ENCODE assay signal across 26 cellular contexts in genomic region chr16:16037521-16037920, GRCh38.
"Had no signal": no experiment of that assay in that cellular context is flagged by ENCODE, and none has a peak within 500 bp of the region (broad histone marks: within the 10 kb centered on the region; RNA-seq: fewer than 3 reads in every experiment).

No MANE protein-coding gene starts in this region.

- H3K4me3 Mint-ChIP-seq: activated CD4-positive, alpha-beta memory T cell treated with anti-CD3 and anti-CD28 coated beads, Interleukin-2, amount 10 ng/mL, durations not matched to agents 7 days and 5 days; activated CD4-positive, alpha-beta T cell treated with anti-CD3 and anti-CD28 coated beads, Interleukin-2, amount 10 ng/mL, durations not matched to agents 7 days and 5 days; activated naive CD8-positive, alpha-beta T cell; activated T-cell treated with anti-CD3 and anti-CD28 coated beads, Interleukin-2, amount 50 U/mL, for 24 hours; activated T-cell treated with anti-CD3 and anti-CD28 coated beads, Interleukin-2, amount 50 U/mL, for 72 hours; central memory CD8-positive, alpha-beta T cell; effector memory CD8-positive, alpha-beta T cell had no signal

- H3K27me3 Mint-ChIP-seq: activated CD4-positive, alpha-beta memory T cell treated with anti-CD3 and anti-CD28 coated beads, Interleukin-2, amount 10 ng/mL, durations not matched to agents 7 days and 5 days; activated CD4-positive, alpha-beta T cell treated with anti-CD3 and anti-CD28 coated beads, Interleukin-2, amount 10 ng/mL, durations not matched to agents 7 days and 5 days; activated naive CD8-positive, alpha-beta T cell; activated T-cell treated with anti-CD3 and anti-CD28 coated beads, Interleukin-2, amount 50 U/mL, for 24 hours; central memory CD8-positive, alpha-beta T cell; effector memory CD8-positive, alpha-beta T cell had no signal

- H3K27ac ChIP-seq: brain microvascular endothelial cell, epithelial cell of prostate, esophagus squamous epithelium had no signal

- DNase-seq: activated CD4-positive, alpha-beta memory T cell treated with anti-CD3 and anti-CD28 coated beads, Interleukin-2, amount 10 ng/mL, durations not matched to agents 7 days and 5 days; activated CD4-positive, alpha-beta T cell treated with anti-CD3 and anti-CD28 coated beads for 1 hour; activated CD4-positive, alpha-beta T cell treated with anti-CD3 and anti-CD28 coated beads for 4 hours; activated CD4-positive, alpha-beta T cell treated with anti-CD3 and anti-CD28 coated beads, Interleukin-2, amount 10 ng/mL, durations not matched to agents 7 days and 5 days; activated CD4-positive, alpha-beta T cell treated with anti-CD3 and anti-CD28 coated beads, Interleukin-2, amount 50 U/mL, for 4 hours; activated CD8-positive, alpha-beta memory T cell treated with anti-CD3 and anti-CD28 coated beads, Interleukin-2, amount 50 U/mL, for 48 hours; activated effector memory CD4-positive, alpha-beta T cell treated with Interleukin-2 at 50 U/mL for 16 hours; activated gamma-delta T cell treated with Interleukin-2 at 50 U/mL for 16 hours; activated naive CD4-positive, alpha-beta T cell treated with anti-CD3 and anti-CD28 coated beads, Interleukin-2, amount 50 U/mL, for 16 hours; activated naive CD4-positive, alpha-beta T cell treated with Interleukin-2 at 50 U/mL for 16 hours; activated T-cell treated with anti-CD3 and anti-CD28 coated beads for 4 hours; activated T-cell treated with anti-CD3 and anti-CD28 coated beads, Interleukin-2, amount 50 U/mL, for 24 hours; activated T-cell treated with anti-CD3 and anti-CD28 coated beads, Interleukin-2, amount 50 U/mL, for 72 hours; amniotic stem cell; anterior cingulate cortex; brain microvascular endothelial cell; cortex of kidney; dermis blood vessel endothelial cell; effector CD4-positive, alpha-beta T cell; effector memory CD8-positive, alpha-beta T cell; esophagus squamous epithelium; head of caudate nucleus; T-helper 2 cell had no signal

- H3K9me3 Mint-ChIP-seq: activated CD4-positive, alpha-beta memory T cell treated with anti-CD3 and anti-CD28 coated beads, Interleukin-2, amount 10 ng/mL, durations not matched to agents 7 days and 5 days; activated CD4-positive, alpha-beta T cell treated with anti-CD3 and anti-CD28 coated beads, Interleukin-2, amount 10 ng/mL, durations not matched to agents 7 days and 5 days; activated T-cell treated with anti-CD3 and anti-CD28 coated beads, Interleukin-2, amount 50 U/mL, for 24 hours; activated T-cell treated with anti-CD3 and anti-CD28 coated beads, Interleukin-2, amount 50 U/mL, for 72 hours; central memory CD8-positive, alpha-beta T cell; effector memory CD8-positive, alpha-beta T cell had no signal

- ATAC-seq: activated T-cell treated with anti-CD3 and anti-CD28 coated beads, Interleukin-2, amount 50 U/mL, for 72 hours; effector memory CD8-positive, alpha-beta T cell had no signal

- H3K9me3 ChIP-seq: esophagus squamous epithelium had no signal

- H3K4me3 ChIP-seq: esophagus squamous epithelium had no signal

- H3K27me3 ChIP-seq: brain microvascular endothelial cell, esophagus squamous epithelium had no signal

- H3K27ac Mint-ChIP-seq: activated CD4-positive, alpha-beta memory T cell treated with anti-CD3 and anti-CD28 coated beads, Interleukin-2, amount 10 ng/mL, durations not matched to agents 7 days and 5 days; activated CD4-positive, alpha-beta T cell treated with anti-CD3 and anti-CD28 coated beads, Interleukin-2, amount 10 ng/mL, durations not matched to agents 7 days and 5 days; activated naive CD8-positive, alpha-beta T cell; activated T-cell treated with anti-CD3 and anti-CD28 coated beads, Interleukin-2, amount 50 U/mL, for 24 hours; activated T-cell treated with anti-CD3 and anti-CD28 coated beads, Interleukin-2, amount 50 U/mL, for 72 hours; effector memory CD8-positive, alpha-beta T cell had no signal
